8 cellular contexts compared by ENCODE assay signal in the genomic region with DNA sequence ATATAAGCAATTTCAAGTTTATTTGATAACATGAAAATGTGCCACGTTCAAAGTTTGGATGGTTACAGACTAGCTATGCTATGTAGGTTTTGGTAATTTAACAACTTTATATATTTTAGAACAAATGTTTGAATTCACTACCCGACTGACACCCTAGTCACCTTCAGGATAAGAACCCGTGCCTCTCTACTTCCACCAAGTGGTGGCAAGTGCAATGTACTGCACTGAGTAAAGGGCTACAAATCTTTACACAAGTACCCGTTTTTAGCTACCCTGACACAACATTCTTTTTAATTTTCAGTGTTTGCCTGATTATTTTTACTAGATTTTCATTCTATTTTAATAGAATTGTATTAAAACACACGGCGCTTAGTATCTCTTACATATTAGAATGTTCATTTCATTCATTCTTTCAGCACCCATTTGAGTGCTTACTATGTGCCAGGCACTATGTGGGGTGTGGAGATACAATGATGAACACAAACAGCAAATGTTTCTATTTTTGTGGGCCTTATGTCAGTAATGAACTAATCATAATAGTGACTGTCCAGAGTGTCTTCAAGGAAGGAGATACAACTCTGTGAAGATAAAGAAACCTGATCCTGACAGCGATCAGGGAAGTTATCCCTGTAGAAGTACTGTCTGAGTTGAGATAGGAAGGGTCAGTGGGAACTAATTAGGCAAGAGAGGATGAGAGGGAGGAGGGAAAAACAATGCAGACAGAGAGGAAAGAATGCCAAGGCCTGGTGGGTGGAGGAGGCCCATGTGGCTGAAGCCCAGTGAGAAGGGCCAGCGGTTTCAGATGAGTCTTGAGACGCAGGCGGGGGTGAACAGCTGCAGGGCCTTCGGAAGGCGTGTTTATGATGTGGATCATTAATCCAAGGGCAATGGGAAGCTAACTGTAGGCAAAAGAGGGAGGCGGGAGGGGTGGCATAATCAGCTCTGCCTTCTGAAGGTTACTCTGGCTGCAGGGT. TPM values are rescaled to one million over a fixed set of nuclear protein-coding genes. Genes with fewer than 3 reads are reported as not detected.
DNase-seq lines count a peak whose midpoint lies in the region; ATAC-seq, FAIRE-seq and TF ChIP-seq lines count a peak whose summit lies in the region.

No MANE protein-coding gene starts in this region.

- H3K27me3 Mint-ChIP-seq in progenitor cell of endocrine pancreas, result no peaks in the 10 kb centered on the region

- H3K4me1 Mint-ChIP-seq in progenitor cell of endocrine pancreas (ENCODE audit: low read depth), result peaks cover 13% of the 10 kb centered on the region

- H3K9me3 Mint-ChIP-seq in progenitor cell of endocrine pancreas (ENCODE audit: low read depth), result no peaks in the 10 kb centered on the region

- no peak overlapping the region for H3K4me3 Mint-ChIP-seq in progenitor cell of endocrine pancreas (ENCODE audit: low read depth)

- TF ChIP-seq CTCF in progenitor cell of endocrine pancreas (IDR thresholded peaks at IDR 0.05; ENCODE audit: unreplicated experiment), result peak; percentile 83

- peak; percentile 25 for DNase-seq in DMS114 treated with DMSO at 0.1 percent for 48 hours (lab: John Stamatoyannopoulos, UW; ENCODE audit: unreplicated experiment)
- peak; percentile 37 for DNase-seq in NCI-H1092 (lab: John Stamatoyannopoulos, UW)
- DNase-seq in progenitor cell of endocrine pancreas (ENCODE audit: low spot score, unreplicated experiment), result no peak

- FAIRE-seq in TTC549 (lab: Jason Lieb, UNC), result peak; percentile 75

- no peaks in the 10 kb centered on the region for H3K36me3 Mint-ChIP-seq in progenitor cell of endocrine pancreas (ENCODE audit: insufficient read depth)

- no peak overlapping the region for H3K27ac Mint-ChIP-seq in progenitor cell of endocrine pancreas

- ATAC-seq in GM19467 (IDR thresholded peaks at IDR 0.05; ENCODE audit: unreplicated experiment), result peak; percentile 39
- ATAC-seq in esophagus mucosa, result peak; percentile 38
- no peak for ATAC-seq in HG02678 (IDR thresholded peaks at IDR 0.05; ENCODE audit: unreplicated experiment)
- no peak for ATAC-seq in GM21529 (IDR thresholded peaks at IDR 0.05; ENCODE audit: unreplicated experiment)

RNA-seq across cellular contexts. Expression of a gene that starts 3.8 kb away (rescaled TPM):
- 0.80 TPM for total RNA-seq in esophagus mucosa
- total RNA-seq in progenitor cell of endocrine pancreas, result 1.3 and 1.8 TPM in 2 replicates

RNA-seq across cellular contexts. Expression of a gene that starts 10.0 kb away (rescaled TPM):
- total RNA-seq in esophagus mucosa (1.2 TPM), progenitor cell of endocrine pancreas (2.2 and 2.7 TPM in 2 replicates)

Comparison
In these comparisons a context has a peak if more than half of its experiments do, and no peak if none do; other contexts are left out.
1. ATAC-seq: peak in GM19467 (single experiment) and esophagus mucosa (single experiment); none in HG02678 (single experiment) and GM21529 (single experiment).